ENCODE assay signal across 21 cellular contexts in genomic region chr7:42924223-42924877, GRCh38. TPM values are rescaled to one million over a fixed set of nuclear protein-coding genes. Genes with fewer than 3 reads are reported as not detected.
DNase-seq lines count a peak whose midpoint lies in the region; ATAC-seq and TF ChIP-seq lines count a peak whose summit lies in the region.
"Had no signal": no experiment of that assay in that cellular context is flagged by ENCODE, and none has a peak within 500 bp of the region (broad histone marks: within the 10 kb centered on the region; RNA-seq: fewer than 3 reads in every experiment).

No MANE protein-coding gene starts in this region.

- H3K79me1 ChIP-seq in H9 (ENCODE audit: insufficient read depth, low read depth, low read length, poor library complexity, severe bottlenecking) = peaks cover 3% of the 10 kb centered on the region

- no peak overlapping the region for H3T11ph ChIP-seq in H9 (ENCODE audit: low read length)

- H3K9me3 Mint-ChIP-seq in activated T-cell treated with anti-CD3 and anti-CD28 coated beads, Interleukin-2, amount 50 U/mL, for 72 hours = no peaks in the 10 kb centered on the region
- H3K9me3 Mint-ChIP-seq in WTC11 (no peaks in the 10 kb centered on the region), nephron (no peaks in the 10 kb centered on the region), H9 (no peaks in the 10 kb centered on the region)
- H3K9me3 Mint-ChIP-seq in T-helper 2 cell treated with Interferon-gamma antibody and Interleukin-4, amounts not matched to agents 5 μg/mL and 100 μg/mL, for 36 hours = no peaks in the 10 kb centered on the region
- H3K9me3 Mint-ChIP-seq: HFFc6 had no signal

- no peaks in the 10 kb centered on the region for H3K27me3 Mint-ChIP-seq in activated T-cell treated with anti-CD3 and anti-CD28 coated beads, Interleukin-2, amount 50 U/mL, for 72 hours (ENCODE audit: low read depth)
- H3K27me3 Mint-ChIP-seq in WTC11 (ENCODE audit: low read depth) = no peaks in the 10 kb centered on the region
- no peaks in the 10 kb centered on the region for H3K27me3 Mint-ChIP-seq in nephron (ENCODE audit: low read depth)
- no peaks in the 10 kb centered on the region for H3K27me3 Mint-ChIP-seq in H9 (ENCODE audit: low read depth)
- H3K27me3 Mint-ChIP-seq in T-helper 2 cell treated with Interferon-gamma antibody and Interleukin-4, amounts not matched to agents 5 μg/mL and 100 μg/mL, for 36 hours (ENCODE audit: low read depth) = no peaks in the 10 kb centered on the region

- no peak overlapping the region for H3K18ac ChIP-seq in H9 (ENCODE audit: insufficient read length, low read depth, low read length)

- H3K27ac ChIP-seq in MM.1S (ENCODE audit: low read length) = no peak overlapping the region
- no peak overlapping the region for H3K27ac ChIP-seq in H9 (ENCODE audit: insufficient read length, low read depth, low read length)
- H3K27ac ChIP-seq: body of pancreas, left lung, SJCRH30, thoracic aorta had no signal

- peaks cover 88% of the 10 kb centered on the region for H3K79me2 ChIP-seq in MM.1S (ENCODE audit: low read length)
- H3K79me2 ChIP-seq in H9 (ENCODE audit: insufficient read depth, low read length) = peaks cover 11% of the 10 kb centered on the region

- H3K4ac ChIP-seq in H9 (ENCODE audit: low read depth, low read length) = no peak overlapping the region

- no peak overlapping the region for H2BK12ac ChIP-seq in H9 (ENCODE audit: insufficient read length, low read depth, low read length)

- no peak overlapping the region for H2BK5ac ChIP-seq in H9 (ENCODE audit: insufficient read length, low read length)

- H3K4me2 ChIP-seq in MM.1S (ENCODE audit: low read depth, low read length) (0 out of 2 replicates have a peak overlapping the region, but pooled peaks have one; percentile 3), H9 (ENCODE audit: insufficient read depth, insufficient read length, low read length) (no peak overlapping the region)

- H3F3A ChIP-seq in MM.1S (ENCODE audit: insufficient read depth, low read length) = no peaks in the 10 kb centered on the region

- H4K8ac ChIP-seq in H9 (replicated peaks; ENCODE audit: insufficient read length, low read depth, low read length) = no peak overlapping the region

- H2BK15ac ChIP-seq in H9 (ENCODE audit: low read depth, low read length) = no peak overlapping the region

- H4K91ac ChIP-seq in H9 (ENCODE audit: insufficient read length, low read depth, low read length) = no peak overlapping the region

- DNase-seq in activated T-cell treated with anti-CD3 and anti-CD28 coated beads, Interleukin-2, amount 50 U/mL, for 72 hours = no peak
- no peak for DNase-seq in activated T-cell treated with anti-CD3 and anti-CD28 coated beads for 4 hours
- no peak for DNase-seq in MM.1S
- no peak for DNase-seq in WTC11 (ENCODE audit: low spot score)
- no peak for DNase-seq in H9
- no peak for DNase-seq in T-helper 2 cell treated with Interferon-gamma antibody and Interleukin-4, amounts not matched to agents 5 μg/mL and 100 μg/mL, for 36 hours (ENCODE audit: low spot score)
- DNase-seq in cortex of kidney (lab: John Stamatoyannopoulos, UW) = no peak
- DNase-seq: activated naive CD4-positive, alpha-beta T cell; body of pancreas; head of caudate nucleus; HFFc6; left lung; NCI-H1092 treated with DMSO at 0.1 percent for 48 hours; NCI-H2107; NCI-H524; retina; SJCRH30; T-helper 2 cell had no signal

- H4K5ac ChIP-seq in H9 (ENCODE audit: insufficient read length, low read depth, low read length) = no peak overlapping the region

- no peak overlapping the region for H3K14ac ChIP-seq in H9 (ENCODE audit: insufficient read depth, low read length)

- H3K23ac ChIP-seq in H9 (ENCODE audit: insufficient read length, low read depth, low read length) = no peak overlapping the region

- CTCF ChIA-PET in WTC11 (lab: Charles Lee) = no interaction called here

- H3K23me2 ChIP-seq in H9 (ENCODE audit: insufficient read length, low read depth, low read length, poor library complexity, severe bottlenecking) = no peaks in the 10 kb centered on the region

- no peak overlapping the region for H2AK5ac ChIP-seq in H9 (ENCODE audit: insufficient read length, low read length)

- peak in 1 of 2 donors; percentile 44 for ATAC-seq in activated T-cell treated with anti-CD3 and anti-CD28 coated beads, Interleukin-2, amount 50 U/mL, for 72 hours (replicated peaks in 1 of 2)
- no peak for ATAC-seq in WTC11
- ATAC-seq: body of pancreas, left lung had no signal

- WGBS in H9 (ENCODE audit: extremely low coverage, insufficient read length, low lambda C conversion rate) = no CpG with 5 or more reads among the region's 5 CpGs

- H3K4me3 ChIP-seq in MM.1S (ENCODE audit: low read length) = no peak overlapping the region
- H3K4me3 ChIP-seq: BLaER1 treated with 17β-estradiol and CSF1 and Interleukin-3, amounts not matched to agents 10 nM and 100 nM; body of pancreas; left lung; SJCRH30; thoracic aorta had no signal

- TF ChIP-seq CTCF in MM.1S (IDR thresholded peaks at IDR 0.05; ENCODE audit: low read length) (no peak), WTC11 (IDR thresholded peaks at IDR 0.05) (no peak), nephron (IDR thresholded peaks at IDR 0.05; ENCODE audit: unreplicated experiment in 3 of 3) (no peak), H9 (conservative IDR thresholded peaks at IDR 0.05) (no peak)

- H3K36me3 ChIP-seq in MM.1S (replicated peaks; ENCODE audit: insufficient read depth, low read length) = peaks cover 50% of the 10 kb centered on the region

- H3K9me3 ChIP-seq in MM.1S (replicated peaks; ENCODE audit: insufficient read depth, low read length) (no peaks in the 10 kb centered on the region), H9 (ENCODE audit: control insufficient read depth, low read depth, low read length) (no peaks in the 10 kb centered on the region)
- H3K9me3 ChIP-seq: BLaER1 treated with 17β-estradiol and CSF1 and Interleukin-3, amounts not matched to agents 10 nM and 100 nM; body of pancreas; left lung; SJCRH30; thoracic aorta had no signal

- peaks cover 10 to 38% of the 10 kb centered on the region in 2 donors for H3K36me3 Mint-ChIP-seq in activated T-cell treated with anti-CD3 and anti-CD28 coated beads, Interleukin-2, amount 50 U/mL, for 72 hours (ENCODE audit: insufficient read depth in 2 of 2)
- peaks cover 80% of the 10 kb centered on the region for H3K36me3 Mint-ChIP-seq in WTC11
- peaks cover 65% of the 10 kb centered on the region for H3K36me3 Mint-ChIP-seq in nephron (ENCODE audit: low read depth)
- H3K36me3 Mint-ChIP-seq in H9 (ENCODE audit: insufficient read depth in 1 of 3, low read depth in 3 of 3) = peaks cover 38 to 82% (median 79%) of the 10 kb centered on the region in 3 experiments; a peak in 6 of 7 replicates
- H3K36me3 Mint-ChIP-seq in T-helper 2 cell treated with Interferon-gamma antibody and Interleukin-4, amounts not matched to agents 5 μg/mL and 100 μg/mL, for 36 hours (ENCODE audit: low read depth) = peaks cover 69% of the 10 kb centered on the region

- peaks cover 47% of the 10 kb centered on the region for H3K4me1 Mint-ChIP-seq in activated T-cell treated with anti-CD3 and anti-CD28 coated beads, Interleukin-2, amount 50 U/mL, for 72 hours (ENCODE audit: low read depth)
- H3K4me1 Mint-ChIP-seq in WTC11 (peaks cover 16% of the 10 kb centered on the region), nephron (peaks cover 7% of the 10 kb centered on the region), H9 (peaks cover 5 to 23% of the 10 kb centered on the region in 2 experiments)
- H3K4me1 Mint-ChIP-seq in T-helper 2 cell treated with Interferon-gamma antibody and Interleukin-4, amounts not matched to agents 5 μg/mL and 100 μg/mL, for 36 hours (ENCODE audit: low read depth) = peaks cover 40% of the 10 kb centered on the region

- H2AFZ ChIP-seq in MM.1S (ENCODE audit: low read length) (no peak overlapping the region), H9 (ENCODE audit: low read length) (no peak overlapping the region)

- no peaks in the 10 kb centered on the region for H3K9me2 ChIP-seq in MM.1S (replicated peaks; ENCODE audit: insufficient read depth, low read length)

- H3K9ac ChIP-seq in MM.1S (ENCODE audit: low read length) = no peak overlapping the region
- no peak overlapping the region for H3K9ac ChIP-seq in H9 (ENCODE audit: extremely low read depth, insufficient read length, low read length)

- H2BK20ac ChIP-seq in H9 (ENCODE audit: low read depth, low read length, poor library complexity, severe bottlenecking) = no peak overlapping the region

- H3K4me1 ChIP-seq in MM.1S (ENCODE audit: low read length) (peaks cover 35% of the 10 kb centered on the region), H9 (ENCODE audit: insufficient read depth, low read length) (no peaks in the 10 kb centered on the region)
- H3K4me1 ChIP-seq: SJCRH30 had no signal

- POLR2A ChIA-PET in WTC11 (lab: Charles Lee) = no interaction called here

- peaks cover 16% of the 10 kb centered on the region for H4K20me1 ChIP-seq in MM.1S (ENCODE audit: insufficient read depth, low read length)
- H4K20me1 ChIP-seq in H9 (ENCODE audit: control insufficient read depth, insufficient read depth, insufficient read length) = no peaks in the 10 kb centered on the region

- peak overlapping the region in 1 of 2 donors; percentile 22 for H3K4me3 Mint-ChIP-seq in activated T-cell treated with anti-CD3 and anti-CD28 coated beads, Interleukin-2, amount 50 U/mL, for 72 hours
- no peak overlapping the region for H3K4me3 Mint-ChIP-seq in WTC11
- H3K4me3 Mint-ChIP-seq in nephron = no peak overlapping the region
- no peak overlapping the region for H3K4me3 Mint-ChIP-seq in H9
- no peak overlapping the region for H3K4me3 Mint-ChIP-seq in T-helper 2 cell treated with Interferon-gamma antibody and Interleukin-4, amounts not matched to agents 5 μg/mL and 100 μg/mL, for 36 hours
- H3K4me3 Mint-ChIP-seq: HFFc6 had no signal

- H3K27me3 ChIP-seq in MM.1S (replicated peaks; ENCODE audit: insufficient read depth, low read length) (no peaks in the 10 kb centered on the region), H9 (ENCODE audit: insufficient read depth, low read length) (no peaks in the 10 kb centered on the region)
- H3K27me3 ChIP-seq: BLaER1 treated with 17β-estradiol and CSF1 and Interleukin-3, amounts not matched to agents 10 nM and 100 nM; body of pancreas; left lung; SJCRH30 had no signal

- H3K56ac ChIP-seq in H9 (ENCODE audit: insufficient read length, low read depth, low read length) = no peak overlapping the region

- H2BK120ac ChIP-seq in H9 (ENCODE audit: low read depth, low read length, poor library complexity, severe bottlenecking) = no peak overlapping the region

- peak overlapping the region; percentile 60 for H3K27ac Mint-ChIP-seq in activated T-cell treated with anti-CD3 and anti-CD28 coated beads, Interleukin-2, amount 50 U/mL, for 72 hours
- peak overlapping the region; percentile 86 for H3K27ac Mint-ChIP-seq in WTC11
- H3K27ac Mint-ChIP-seq in nephron = peak overlapping the region; percentile 28 to 54 (median 48)
- H3K27ac Mint-ChIP-seq in H9 = peak overlapping the region in 1 of 3 experiments; percentile 4; a peak in 1 of 7 replicates
- no peak overlapping the region for H3K27ac Mint-ChIP-seq in T-helper 2 cell treated with Interferon-gamma antibody and Interleukin-4, amounts not matched to agents 5 μg/mL and 100 μg/mL, for 36 hours

RNA-seq across cellular contexts. Expression of gene PSMA2, which starts 7.6 kb away (rescaled TPM):
- total RNA-seq in activated T-cell treated with anti-CD3 and anti-CD28 coated beads, Interleukin-2, amount 50 U/mL, for 72 hours = 100 to 1,000 TPM; 107 to 124 TPM
- total RNA-seq in WTC11 (2021) = 203 to 228 TPM (median 219 TPM) in 3 replicates
- 227 and 239 TPM in 2 replicates for total RNA-seq in H9 (2021)

RNA-seq across cellular contexts. Expression of gene MRPL32, which starts 7.8 kb away (rescaled TPM):
- 10 to 100 TPM; 64.5 to 66.6 TPM for total RNA-seq in activated T-cell treated with anti-CD3 and anti-CD28 coated beads, Interleukin-2, amount 50 U/mL, for 72 hours
- total RNA-seq in WTC11 (2021) = 72.2 to 84.4 TPM (median 75.7 TPM) in 3 replicates
- total RNA-seq in H9 (2021) = 97.2 and 101 TPM in 2 replicates

RNA-seq across cellular contexts. Expression of gene C7orf25, which starts 12.5 kb away (rescaled TPM):
- total RNA-seq in activated T-cell treated with anti-CD3 and anti-CD28 coated beads, Interleukin-2, amount 50 U/mL, for 72 hours = 1 to 10 TPM; 3.5 to 5.1 TPM
- total RNA-seq in WTC11 (2021) (4.7 to 5.5 TPM (median 5.5 TPM) in 3 replicates), H9 (2021) (2.9 and 3.8 TPM in 2 replicates)
